In genomic region chrX:155880586-155881157, GRCh38 we compare ENCODE assay signal across 8 cellular contexts. TPM values are rescaled to one million over a fixed set of nuclear protein-coding genes. Genes with fewer than 3 reads are reported as not detected.
DNase-seq lines count a peak whose midpoint lies in the region; ATAC-seq, FAIRE-seq and TF ChIP-seq lines count a peak whose summit lies in the region.

No MANE protein-coding gene starts in this region.

- no peak for TF ChIP-seq RAD21 in liver (IDR thresholded peaks at IDR 0.05)

- H3K4me3 ChIP-seq in GM12875 (ENCODE audit: low read depth, low read length) (peak overlapping the region; percentile 65), HUES48 (ENCODE audit: low read depth, low read length) (peak overlapping the region; percentile 88), astrocyte of the spinal cord (ENCODE audit: low read depth, low read length) (peak overlapping the region; percentile 71), liver (ENCODE audit: low read depth in 1 of 3, low read length in 3 of 3) (peak overlapping the region; percentile 67 to 86 (median 76)), transverse colon (peak overlapping the region; percentile 20 to 57 (median 53))

- H3K36me3 ChIP-seq in HUES48 (ENCODE audit: control insufficient read depth, insufficient read depth, low read length) (no peaks in the 10 kb centered on the region), liver (ENCODE audit: control insufficient read depth in 4 of 4, insufficient read depth in 3 of 4, low read depth in 1 of 4, low read length in 3 of 4) (no peaks in the 10 kb centered on the region), transverse colon (no peaks in the 10 kb centered on the region)

- TF ChIP-seq EP300 in transverse colon (IDR thresholded peaks at IDR 0.05; ENCODE audit: low read depth), result no peak

- intact Hi-C loops in transverse colon (cut with DNase I; ENCODE audit: low total_unique reads), result no loop called here

- in situ Hi-C loops in astrocyte of the spinal cord (cut with HindIII; ENCODE audit: low sequenced_read_pairs) (no loop called here), transverse colon (cut with MboI; ENCODE audit: low pct_ligation_motif_present in 1 of 4, low pct_unique_long_range_greater_than_20kb in 1 of 4, low sequenced_read_pairs in 3 of 4) (no loop called here)

- no peak for ATAC-seq in GM21381 (IDR thresholded peaks at IDR 0.05; ENCODE audit: unreplicated experiment)
- no peak for ATAC-seq in GM21825 (IDR thresholded peaks at IDR 0.05; ENCODE audit: unreplicated experiment)

- H3K9ac ChIP-seq in HUES48 (ENCODE audit: low read depth, low read length) (no peak overlapping the region), liver (ENCODE audit: low read depth in 1 of 2, low read length in 2 of 2) (peak overlapping the region in 1 of 2 donors; percentile 54)

- TF ChIP-seq POLR2A in transverse colon (IDR thresholded peaks at IDR 0.05), result no peak
- TF ChIP-seq POLR2A in H54 (IDR thresholded peaks at IDR 0.05; ENCODE audit: low read depth, low read length), result no peak

- no peaks in the 10 kb centered on the region for H3K4me1 ChIP-seq in HUES48 (ENCODE audit: control insufficient read depth, insufficient read depth, low read length)
- peaks cover 0 to 11% (median 3%) of the 10 kb centered on the region in 4 donors for H3K4me1 ChIP-seq in liver (ENCODE audit: control insufficient read depth in 4 of 4, insufficient read depth in 4 of 4, low read length in 3 of 4)
- peaks cover 0 to 6% (median 2%) of the 10 kb centered on the region in 4 donors for H3K4me1 ChIP-seq in transverse colon

- TF ChIP-seq CTCF in GM12875 (IDR thresholded peaks at IDR 0.05; ENCODE audit: borderline replicate concordance, insufficient read depth, low read depth, low read length) (no peak), astrocyte of the spinal cord (IDR thresholded peaks at IDR 0.05; ENCODE audit: low read depth, low read length) (no peak), liver (IDR thresholded peaks at IDR 0.05; ENCODE audit: low read depth, low read length, missing input control) (no peak), transverse colon (IDR thresholded peaks at IDR 0.05) (no peak)

- H3K27me3 ChIP-seq in HUES48 (ENCODE audit: control insufficient read depth, insufficient read depth, low read length) (no peaks in the 10 kb centered on the region), liver (ENCODE audit: control insufficient read depth in 4 of 4, insufficient read depth in 4 of 4, low read length in 3 of 4) (no peaks in the 10 kb centered on the region), transverse colon (no peaks in the 10 kb centered on the region)

- DNase-seq in astrocyte of the spinal cord (ENCODE audit: low read depth, low spot score), result no peak
- no peak for DNase-seq in transverse colon
- DNase-seq in H54 (ENCODE audit: insufficient read length, low spot score), result no peak

- H3K27ac ChIP-seq in HUES48 (ENCODE audit: low read depth, low read length), result no peak overlapping the region
- peak overlapping the region in 1 of 2 donors; percentile 75 for H3K27ac ChIP-seq in liver (ENCODE audit: low read depth in 1 of 2, low read length in 2 of 2)
- peak overlapping the region; percentile 65 to 85 (median 80) for H3K27ac ChIP-seq in transverse colon

- H3K9me3 ChIP-seq in HUES48 (ENCODE audit: control insufficient read depth, insufficient read depth, low read length) (peaks cover 25% of the 10 kb centered on the region), liver (ENCODE audit: control insufficient read depth in 4 of 4, low read length in 3 of 4) (no peaks in the 10 kb centered on the region), transverse colon (no peaks in the 10 kb centered on the region)

- no peak for FAIRE-seq in H54 (lab: Jason Lieb, UNC)

- 26% methylated on average over 13 of the region's 13 CpGs for WGBS in liver
- WGBS in transverse colon (ENCODE audit: low coverage in 1 of 2), 2 donors, result 35 to 44% methylated on average over 12 to 13 of the region's 13 CpGs

TF ChIP-seq in liver, 16 proteins besides CTCF, POLR2A, EP300 and RAD21:
- no peak for TF ChIP-seq MAX (IDR thresholded peaks at IDR 0.05)
- TF ChIP-seq TAF1 (conservative IDR thresholded peaks at IDR 0.05), result no peak
- TF ChIP-seq RXRA (IDR thresholded peaks at IDR 0.05), result no peak
- no peak for TF ChIP-seq REST (IDR thresholded peaks at IDR 0.05)
- TF ChIP-seq HNF4A (conservative IDR thresholded peaks at IDR 0.05), result no peak
- TF ChIP-seq FOXA1 (IDR thresholded peaks at IDR 0.05), result no peak
- TF ChIP-seq EGR1 (IDR thresholded peaks at IDR 0.05; ENCODE audit: low read depth in 2 of 2), result no peak
- TF ChIP-seq ATF3 (IDR thresholded peaks at IDR 0.05), result no peak
TF ChIP-seq in liver: peak in this region for 0.

RNA-seq across cellular contexts. Expression of gene VAMP7, which starts 0.5 kb away (rescaled TPM):
- total RNA-seq in liver (10 to 100 TPM; 22.4 to 28.8 TPM), transverse colon (10 to 100 TPM; 20.2 to 27.7 (median 23.9) TPM)
- 10 to 100 TPM; 18.3 to 23.4 TPM for polyA plus RNA-seq in liver
